In genomic region chr5:145586664-145587307, GRCh38 we compare ENCODE assay signal across 19 cellular contexts.
DNase-seq lines count a peak whose midpoint lies in the region; ATAC-seq and TF ChIP-seq lines count a peak whose summit lies in the region.
"Had no signal": no experiment of that assay in that cellular context is flagged by ENCODE, and none has a peak within 500 bp of the region (broad histone marks: within the 10 kb centered on the region; RNA-seq: fewer than 3 reads in every experiment).

No MANE protein-coding gene starts in this region.

- H2AFZ ChIP-seq in IMR-90 (replicated peaks; ENCODE audit: low read length, poor library complexity): peak overlapping the region; percentile 15

- H3K4me3 Mint-ChIP-seq in Caco-2 (ENCODE audit: unreplicated experiment) (no peak overlapping the region), mesothelial cell of epicardium (no peak overlapping the region), WTC11 (no peak overlapping the region)
- H3K4me3 Mint-ChIP-seq: CD4-positive, alpha-beta T cell had no signal

- H3K23ac ChIP-seq in IMR-90 (ENCODE audit: low read depth, low read length): 0 out of 2 replicates have a peak overlapping the region, but pooled peaks have one; percentile 2

- ATAC-seq in IMR-90 (ENCODE audit: low read depth) (no peak), WTC11 (no peak), GM18517 (IDR thresholded peaks at IDR 0.05; ENCODE audit: unreplicated experiment) (no peak), Right ventricle myocardium inferior (no peak)

- peak overlapping the region; percentile 92 for H3K18ac ChIP-seq in IMR-90 (ENCODE audit: low read depth, low read length)

- no peak overlapping the region for H3K9ac ChIP-seq in IMR-90 (ENCODE audit: low read depth, low read length)
- H3K9ac ChIP-seq in colonic mucosa (ENCODE audit: low read depth in 2 of 2, low read length in 2 of 2): no peak overlapping the region

- H2BK15ac ChIP-seq in IMR-90 (ENCODE audit: low read depth, low read length): peak overlapping the region; percentile 80; the same call in 2 of the 3 replicates

- H3K36me3 Mint-ChIP-seq in Caco-2 (ENCODE audit: insufficient read depth, unreplicated experiment) (no peaks in the 10 kb centered on the region), mesothelial cell of epicardium (peaks cover 9% of the 10 kb centered on the region), WTC11 (no peaks in the 10 kb centered on the region)

- peaks cover 3% of the 10 kb centered on the region for H3K9me1 ChIP-seq in IMR-90 (ENCODE audit: insufficient read depth, low read length)

- no peak for TF ChIP-seq POLR2A in IMR-90 (IDR thresholded peaks at IDR 0.05; ENCODE audit: low read depth, low read length)

- peaks cover 8% of the 10 kb centered on the region for H3K9me3 Mint-ChIP-seq in Caco-2 (ENCODE audit: unreplicated experiment)
- H3K9me3 Mint-ChIP-seq in mesothelial cell of epicardium: peaks cover 31% of the 10 kb centered on the region
- H3K9me3 Mint-ChIP-seq in WTC11: peaks cover 17% of the 10 kb centered on the region; the same call in 1 of the 2 replicates

- H3K9me3 ChIP-seq in Caco-2: no peaks in the 10 kb centered on the region
- no peaks in the 10 kb centered on the region for H3K9me3 ChIP-seq in IMR-90 (ENCODE audit: control insufficient read depth, insufficient read depth, low read length)
- H3K9me3 ChIP-seq in colonic mucosa: no peaks in the 10 kb centered on the region

- H3K36me3 ChIP-seq in Caco-2 (ENCODE audit: control insufficient read depth, insufficient read depth, low read length) (no peaks in the 10 kb centered on the region), IMR-90 (ENCODE audit: control insufficient read depth, insufficient read depth, low read length) (no peaks in the 10 kb centered on the region), colonic mucosa (no peaks in the 10 kb centered on the region)

- no peak for TF ChIP-seq RAD21 in IMR-90 (IDR thresholded peaks at IDR 0.05; ENCODE audit: low read length)

- H3K27ac Mint-ChIP-seq in Caco-2 (ENCODE audit: unreplicated experiment): peak overlapping the region; percentile 24
- H3K27ac Mint-ChIP-seq in mesothelial cell of epicardium: peak overlapping the region; percentile 52
- no peak overlapping the region for H3K27ac Mint-ChIP-seq in WTC11
- H3K27ac Mint-ChIP-seq: CD4-positive, alpha-beta T cell had no signal

- peak overlapping the region; percentile 5; the same call in 1 of the 2 replicates for H3K27ac ChIP-seq in IMR-90 (ENCODE audit: insufficient read depth, low read length)
- H3K27ac ChIP-seq in colonic mucosa: peak overlapping the region; percentile 11
- H3K27ac ChIP-seq: HL-60 had no signal

- no peak overlapping the region for H3K56ac ChIP-seq in IMR-90 (ENCODE audit: extremely low read depth, insufficient read depth, low read length)

- intact Hi-C loops in Caco-2 (cut with micrococcal nuclease; ENCODE audit: unreplicated experiment) (no loop called here), IMR-90 (cut with micrococcal nuclease) (loop anchor here (5.0 kb wide), 1 partner anchor 104 kb away; no protein-coding TSS in a partner anchor), colonic mucosa (cut with DNase I) (no loop called here), Right ventricle myocardium inferior (cut with DNase I) (no loop called here)

- H3K79me1 ChIP-seq in IMR-90 (ENCODE audit: low read depth in 1 of 2, low read length in 2 of 2): no peaks in the 10 kb centered on the region

- H4K91ac ChIP-seq in IMR-90 (ENCODE audit: insufficient read depth, low read depth, low read length): peak overlapping the region; percentile 49

- H3K4ac ChIP-seq in IMR-90 (ENCODE audit: low read depth, low read length): peak overlapping the region; percentile 60

- BruUV-seq in Caco-2 (replicated peaks; lab: Mats Ljungman, UMichigan) (no TSS peak), IMR-90 (replicated peaks; lab: Mats Ljungman, UMichigan) (no TSS peak)

- in situ Hi-C loops in IMR-90 (cut with MboI; ENCODE audit: low sequenced_read_pairs): no loop called here

- TF ChIP-seq CTCF in Caco-2 (IDR thresholded peaks at IDR 0.05; ENCODE audit: insufficient read depth in 1 of 2, low read depth in 1 of 2, low read length in 1 of 2, severe bottlenecking in 1 of 2, unreplicated experiment in 1 of 2): no peak
- TF ChIP-seq CTCF in IMR-90 (conservative IDR thresholded peaks at IDR 0.05; ENCODE audit: low read depth, low read length): no peak
- TF ChIP-seq CTCF in colonic mucosa (IDR thresholded peaks at IDR 0.05): no peak
- TF ChIP-seq CTCF in mesothelial cell of epicardium (IDR thresholded peaks at IDR 0.05; ENCODE audit: unreplicated experiment): no peak
- TF ChIP-seq CTCF in WTC11 (IDR thresholded peaks at IDR 0.05): no peak

- H3K27me3 ChIP-seq in Caco-2 (replicated peaks; ENCODE audit: control insufficient read depth, insufficient read depth, low read length): no peaks in the 10 kb centered on the region
- H3K27me3 ChIP-seq in IMR-90 (ENCODE audit: control insufficient read depth, insufficient read depth, low read length): no peaks in the 10 kb centered on the region
- no peaks in the 10 kb centered on the region for H3K27me3 ChIP-seq in colonic mucosa

- peak overlapping the region; percentile 96 for H2BK20ac ChIP-seq in IMR-90 (ENCODE audit: low read depth, low read length)

- POLR2A ChIA-PET in Caco-2 (lab: Charles Lee) (no interaction called here), IMR-90 (lab: Charles Lee; ENCODE audit: unreplicated experiment) (no interaction called here), WTC11 (lab: Charles Lee) (no interaction called here)

- dilution Hi-C loops in IMR-90 (cut with HindIII; ENCODE audit: low sequenced_read_pairs, unreplicated experiment): no loop called here

- H3K4me1 ChIP-seq in Caco-2: peaks cover 27% of the 10 kb centered on the region
- peaks cover 6% of the 10 kb centered on the region for H3K4me1 ChIP-seq in IMR-90 (ENCODE audit: control insufficient read depth, insufficient read depth, low read length)
- no peaks in the 10 kb centered on the region for H3K4me1 ChIP-seq in colonic mucosa

- H4K5ac ChIP-seq in IMR-90 (ENCODE audit: low read depth, low read length): peak overlapping the region; percentile 67; the same call in 1 of the 2 replicates

- WGBS in IMR-90 (ENCODE audit: extremely low coverage in 2 of 2, insufficient read length in 1 of 2), 2 experiments: 80% methylated on average over 1 of the region's 5 CpGs; no CpG with 5 or more reads in 1 of the 2 experiments

- CTCF ChIA-PET in Caco-2 (lab: Charles Lee): no interaction called here
- CTCF ChIA-PET in IMR-90 (lab: Yijun Ruan, JAX): no interaction called here
- CTCF ChIA-PET in WTC11 (lab: Charles Lee): no interaction called here

- no peak for DNase-seq in Caco-2
- no peak for DNase-seq in IMR-90
- no peak for DNase-seq in colonic mucosa
- no peak for DNase-seq in mesothelial cell of epicardium (ENCODE audit: low spot score in 2 of 2, unreplicated experiment in 2 of 2)
- DNase-seq in WTC11 (ENCODE audit: low spot score): no peak
- no peak for DNase-seq in Right ventricle myocardium inferior (ENCODE audit: missing footprints)
- DNase-seq in SIG-M5 treated with dmso at 0.1 percent for 504 hours (lab: John Stamatoyannopoulos, UW; ENCODE audit: unreplicated experiment): no peak
- DNase-seq: CD4-positive, alpha-beta T cell; COR-L47; H7; KG1; NCI-H1092 treated with DMSO at 0.1 percent for 48 hours; NCI-H2029 treated with DMSO at 0.1 percent for 48 hours; NCI-H2171; NCI-H345; NCI-H524; NCI-H82 had no signal

- no peak overlapping the region for H3K4me2 ChIP-seq in IMR-90 (ENCODE audit: low read depth, low read length)

- peak overlapping the region; percentile 73 for H2BK5ac ChIP-seq in IMR-90 (ENCODE audit: low read depth, low read length, poor library complexity, severe bottlenecking)

- no peak overlapping the region for H2AK9ac ChIP-seq in IMR-90 (replicated peaks; ENCODE audit: low read depth, low read length, poor library complexity)

- H3K27me3 Mint-ChIP-seq in Caco-2 (ENCODE audit: insufficient read depth, unreplicated experiment): no peaks in the 10 kb centered on the region
- H3K27me3 Mint-ChIP-seq in mesothelial cell of epicardium (ENCODE audit: low read depth): no peaks in the 10 kb centered on the region
- no peaks in the 10 kb centered on the region for H3K27me3 Mint-ChIP-seq in WTC11 (ENCODE audit: low read depth)
- H3K27me3 Mint-ChIP-seq: CD4-positive, alpha-beta T cell had no signal

- H3K4me1 Mint-ChIP-seq in Caco-2 (ENCODE audit: low read depth, unreplicated experiment) (peaks cover 25% of the 10 kb centered on the region), mesothelial cell of epicardium (peaks cover 30% of the 10 kb centered on the region), WTC11 (no peaks in the 10 kb centered on the region)

- H2BK120ac ChIP-seq in IMR-90 (ENCODE audit: low read depth, low read length): peak overlapping the region; percentile 86

- peak overlapping the region; percentile 7; the same call in 1 of the 2 replicates for H2AK5ac ChIP-seq in IMR-90 (ENCODE audit: low read depth, low read length)

- H4K8ac ChIP-seq in IMR-90 (ENCODE audit: low read depth in 2 of 2, low read length in 2 of 2): peak overlapping the region; percentile 44 to 51; a peak in 3 of 4 replicates

- peak overlapping the region; percentile 26; the same call in 1 of the 2 replicates for H3K14ac ChIP-seq in IMR-90 (replicated peaks; ENCODE audit: low read depth, low read length)

- H3K4me3 ChIP-seq in Caco-2 (ENCODE audit: low read depth, low read length): no peak overlapping the region
- H3K4me3 ChIP-seq in IMR-90 (ENCODE audit: insufficient read depth, low read depth, low read length): no peak overlapping the region
- no peak overlapping the region for H3K4me3 ChIP-seq in colonic mucosa

- no peaks in the 10 kb centered on the region for H4K20me1 ChIP-seq in IMR-90 (ENCODE audit: insufficient read depth, low read length)

TF ChIP-seq in IMR-90, 13 proteins besides CTCF, POLR2A, EP300 and RAD21:
- TF ChIP-seq CHD1 (IDR thresholded peaks at IDR 0.05; ENCODE audit: low read depth, low read length): no peak

TF ChIP-seq in WTC11, 78 proteins besides CTCF, POLR2A, EP300 and RAD21 (continues in another document):
- TF ChIP-seq PRRX2 (CRISPR knock-in tag; IDR thresholded peaks at IDR 0.05) (no peak), HMGA2 (CRISPR knock-in tag; IDR thresholded peaks at IDR 0.05) (no peak), ATF3 (CRISPR knock-in tag; conservative IDR thresholded peaks at IDR 0.05) (no peak), GTF2I (CRISPR knock-in tag; conservative IDR thresholded peaks at IDR 0.05) (no peak), TP53 (CRISPR knock-in tag; IDR thresholded peaks at IDR 0.05) (no peak)
